In the genomic region with DNA sequence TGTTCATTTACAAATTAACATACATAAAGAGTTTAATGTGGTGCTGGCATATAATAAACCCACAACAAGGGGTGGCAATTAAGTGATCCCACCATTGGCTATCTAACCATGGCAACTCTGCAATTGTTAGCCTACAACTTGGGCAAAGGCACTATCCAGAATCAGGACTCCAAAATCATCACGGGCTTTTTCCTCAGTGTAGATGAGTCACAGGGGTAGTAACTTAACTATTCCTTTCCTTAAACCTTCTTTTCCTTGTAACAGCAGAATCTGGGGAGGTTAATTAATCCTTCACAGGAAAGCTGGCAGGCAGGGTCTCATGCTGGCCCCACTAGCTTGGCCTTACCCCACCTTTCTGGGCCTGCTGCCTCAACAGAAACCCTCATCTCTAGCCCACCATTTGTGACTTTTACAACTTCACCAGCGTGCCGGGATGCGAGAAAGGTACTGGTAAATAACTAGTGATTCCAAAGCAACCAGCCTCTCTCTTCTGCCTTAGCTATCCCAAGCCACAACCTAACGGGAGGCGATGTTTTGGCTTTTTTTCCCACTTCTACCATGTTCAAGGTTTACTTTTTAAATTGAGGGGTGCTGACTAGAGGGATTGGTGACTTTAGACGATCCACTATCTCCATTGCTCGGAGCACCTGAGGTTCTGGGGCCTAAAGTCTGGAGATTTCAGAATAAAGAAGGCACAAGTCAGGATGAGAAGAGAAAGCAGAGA, we compare ENCODE assay signal across 8 cellular contexts. TPM values are rescaled to one million over a fixed set of nuclear protein-coding genes. Genes with fewer than 3 reads are reported as not detected.
A peak's percentile ranks its signal among the peaks of the same experiment; 100 is the strongest.
DNase-seq lines count a peak whose midpoint lies in the region; ATAC-seq and TF ChIP-seq lines count a peak whose summit lies in the region.

No MANE protein-coding gene starts in this region.

- peaks cover 44% of the 10 kb centered on the region for H3K36me3 Mint-ChIP-seq in stimulated activated naive CD8-positive, alpha-beta T cell treated with anti-CD3 and anti-CD28 coated beads, Interleukin-15, Interleukin-2, amounts not matched to agents 100 ng/mL and 50 ng/mL, for 24 hours (ENCODE audit: low read depth)
- peaks cover 39% of the 10 kb centered on the region for H3K36me3 Mint-ChIP-seq in brain

- H3K4me1 ChIP-seq in mesodermal cell (ENCODE audit: control insufficient read depth, insufficient read depth, low read length, poor library complexity, severe bottlenecking) = peaks cover 11% of the 10 kb centered on the region

- no peak for DNase-seq in stimulated activated naive CD8-positive, alpha-beta T cell treated with anti-CD3 and anti-CD28 coated beads, Interleukin-15, Interleukin-2, amounts not matched to agents 100 U/mL and 50 U/mL, for 24 hours
- DNase-seq in GM13976 (ENCODE audit: low spot score) = no peak
- no peak for DNase-seq in DMS79 (lab: John Stamatoyannopoulos, UW)

- H3K4me3 Mint-ChIP-seq in stimulated activated naive CD8-positive, alpha-beta T cell treated with anti-CD3 and anti-CD28 coated beads, Interleukin-15, Interleukin-2, amounts not matched to agents 100 ng/mL and 50 ng/mL, for 24 hours = peak overlapping the region; percentile 100
- peak overlapping the region; percentile 92 to 98 (median 95) for H3K4me3 Mint-ChIP-seq in brain

- TF ChIP-seq CTCF in brain (conservative IDR thresholded peaks at IDR 0.05) (no peak), GM13976 (IDR thresholded peaks at IDR 0.05; ENCODE audit: borderline replicate concordance, control extremely low read depth, extremely low read depth, insufficient read depth, missing control alignments) (no peak)

- peaks cover 46% of the 10 kb centered on the region for H3K36me3 ChIP-seq in mesodermal cell (ENCODE audit: control insufficient read depth, insufficient read depth, low read length)

- in situ Hi-C loops in GM13976 (cut with MboI; ENCODE audit: low sequenced_read_pairs, unreplicated experiment) = loop anchor here (5.0 kb wide), 1 partner anchor 128 kb away; no protein-coding TSS in a partner anchor

- peak overlapping the region; percentile 72 for H3K27ac ChIP-seq in mesodermal cell (ENCODE audit: low read depth, low read length, severe bottlenecking)

- H3K4me1 Mint-ChIP-seq in stimulated activated naive CD8-positive, alpha-beta T cell treated with anti-CD3 and anti-CD28 coated beads, Interleukin-15, Interleukin-2, amounts not matched to agents 100 ng/mL and 50 ng/mL, for 24 hours (ENCODE audit: low read depth) = peaks cover 45% of the 10 kb centered on the region
- peaks cover 78% of the 10 kb centered on the region for H3K4me1 Mint-ChIP-seq in brain

- peak overlapping the region; percentile 98 for H3K27ac Mint-ChIP-seq in stimulated activated naive CD8-positive, alpha-beta T cell treated with anti-CD3 and anti-CD28 coated beads, Interleukin-15, Interleukin-2, amounts not matched to agents 100 ng/mL and 50 ng/mL, for 24 hours
- peak overlapping the region; percentile 98 to 99 (median 98) for H3K27ac Mint-ChIP-seq in brain

- peaks cover 24% of the 10 kb centered on the region for H3K27me3 Mint-ChIP-seq in stimulated activated naive CD8-positive, alpha-beta T cell treated with anti-CD3 and anti-CD28 coated beads, Interleukin-15, Interleukin-2, amounts not matched to agents 100 ng/mL and 50 ng/mL, for 24 hours
- H3K27me3 Mint-ChIP-seq in brain = peaks cover 12% of the 10 kb centered on the region

- H3K9me3 Mint-ChIP-seq in stimulated activated naive CD8-positive, alpha-beta T cell treated with anti-CD3 and anti-CD28 coated beads, Interleukin-15, Interleukin-2, amounts not matched to agents 100 ng/mL and 50 ng/mL, for 24 hours = no peaks in the 10 kb centered on the region
- H3K9me3 Mint-ChIP-seq in brain = peaks cover 0 to 6% (median 0%) of the 10 kb centered on the region in 5 experiments

- no peaks in the 10 kb centered on the region for H3K9me3 ChIP-seq in mesodermal cell (ENCODE audit: control insufficient read depth, low read length)

- ATAC-seq in stimulated activated naive CD8-positive, alpha-beta T cell treated with anti-CD3 and anti-CD28 coated beads, Interleukin-15, Interleukin-2, amounts not matched to agents 100 U/mL and 50 U/mL, for 24 hours = no peak
- ATAC-seq in GM19467 (IDR thresholded peaks at IDR 0.05; ENCODE audit: unreplicated experiment) (no peak), HG02970 (IDR thresholded peaks at IDR 0.05; ENCODE audit: low FRiP score, unreplicated experiment) (no peak)

- WGBS in mesodermal cell (ENCODE audit: insufficient coverage in 2 of 2), 2 experiments = 41 to 52% methylated on average over 5 to 6 of the region's 8 CpGs

- H3K4me3 ChIP-seq in mesodermal cell (ENCODE audit: extremely low read depth, insufficient read depth, low read length, poor library complexity, severe bottlenecking) = peak overlapping the region; percentile 82

RNA-seq across cellular contexts. Expression of a gene that starts 0.7 kb away (rescaled TPM):
- polyA plus RNA-seq in brain (ENCODE audit: insufficient read depth, low read depth, low replicate concordance) = 614 TPM
- 503 TPM for polyA plus RNA-seq in mesodermal cell (2013, experiment 1 of 2)
- polyA plus RNA-seq in mesodermal cell (2013, experiment 2 of 2) = 412 TPM

RNA-seq across cellular contexts. Expression of a gene that starts 49.0 kb away (rescaled TPM):
- 36.2 TPM for polyA plus RNA-seq in brain (ENCODE audit: insufficient read depth, low read depth, low replicate concordance)
- polyA plus RNA-seq in mesodermal cell (2013, experiment 1 of 2) = 25.1 TPM
- 22.2 TPM for polyA plus RNA-seq in mesodermal cell (2013, experiment 2 of 2)

RNA-seq across cellular contexts. Expression of a gene that starts 52.1 kb away (rescaled TPM):
- 122 TPM for polyA plus RNA-seq in brain (ENCODE audit: insufficient read depth, low read depth, low replicate concordance)
- polyA plus RNA-seq in mesodermal cell (2013, experiment 1 of 2) = 98.6 TPM
- polyA plus RNA-seq in mesodermal cell (2013, experiment 2 of 2) = 82.9 TPM
